ENCODE assay signal across 8 cellular contexts in the genomic region with DNA sequence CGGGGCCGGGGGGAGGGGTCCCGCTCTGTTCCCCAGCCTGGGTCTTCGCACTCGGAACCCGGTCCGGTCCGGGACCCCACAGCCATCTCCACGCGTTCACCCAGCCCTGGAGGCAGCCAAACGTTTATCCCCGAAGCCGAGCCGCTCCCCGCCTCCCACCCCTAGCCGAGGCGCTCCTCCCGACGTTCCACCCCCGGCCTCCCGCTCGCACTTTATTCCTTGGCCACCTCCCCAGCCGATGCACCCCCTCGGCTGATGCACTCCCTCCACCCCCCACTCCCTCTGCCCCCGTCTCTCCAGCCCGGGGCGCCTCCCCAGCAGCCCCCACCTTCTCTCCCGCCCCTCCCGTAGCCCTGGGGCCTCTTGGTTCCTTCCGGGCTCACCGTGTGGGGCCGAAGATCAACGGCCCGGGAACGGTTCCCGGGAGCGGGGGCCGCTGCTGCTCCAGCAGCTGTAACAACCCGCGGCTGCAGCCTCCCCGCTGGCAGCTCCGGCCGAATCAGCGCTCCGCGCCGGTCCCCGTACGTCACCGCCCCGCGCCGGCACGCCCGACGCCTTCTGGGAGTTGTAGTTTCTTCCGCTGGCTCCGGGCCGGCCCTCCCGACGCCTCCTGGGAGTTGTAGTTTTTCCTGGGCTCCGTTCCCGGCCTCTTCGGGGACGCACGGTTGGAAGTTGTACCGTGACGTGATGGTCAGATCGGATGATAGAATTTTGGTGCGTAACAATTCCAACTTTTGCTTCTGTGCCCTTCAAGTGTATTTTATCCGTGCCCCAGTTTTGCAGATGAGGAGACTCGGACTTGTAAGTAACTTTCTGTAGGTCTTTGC. TPM values are rescaled to one million over a fixed set of nuclear protein-coding genes. Genes with fewer than 3 reads are reported as not detected.
DNase-seq lines count a peak whose midpoint lies in the region; TF ChIP-seq lines count a peak whose summit lies in the region.

TSS of gene LRRC3C (plus strand) at position 632 of the 827 bp plus-strand sequence. CDS start 13,792 bp downstream, outside the sequence.
TSS of gene ORMDL3 (minus strand) at position 501 of the 827 bp plus-strand sequence. CDS start 3,398 bp downstream, outside the sequence.

- peak within 1 kb of the TSS; percentile 94 for H3K4me3 Mint-ChIP-seq in activated naive CD4-positive, alpha-beta T cell treated with anti-CD3 and anti-CD28 coated beads, Interleukin-2, amount 50 U/mL, for 24 hours

- H3K27ac ChIP-seq in SK-N-MC, result no peak within 1 kb of the TSS; the same call in 1 of the 2 replicates
- peak within 1 kb of the TSS; percentile 90 for H3K27ac ChIP-seq in suprapubic skin

- H3K27me3 Mint-ChIP-seq in activated naive CD4-positive, alpha-beta T cell treated with anti-CD3 and anti-CD28 coated beads, Interleukin-2, amount 50 U/mL, for 24 hours, result no peaks in the 10 kb centered on the region

- H3K4me3 ChIP-seq in HFF-Myc (replicated peaks; ENCODE audit: low read depth, low read length) (peak within 1 kb of the TSS; percentile 81), SK-N-MC (peak within 1 kb of the TSS; percentile 92), suprapubic skin (peak within 1 kb of the TSS; percentile 95)

- peak within 1 kb of the TSS; percentile 90 for H3K27ac Mint-ChIP-seq in activated naive CD4-positive, alpha-beta T cell treated with anti-CD3 and anti-CD28 coated beads, Interleukin-2, amount 50 U/mL, for 24 hours

- H3K9me3 ChIP-seq in SK-N-MC (ENCODE audit: low read depth, low read length) (no peaks in the 10 kb centered on the region), suprapubic skin (no peaks in the 10 kb centered on the region)

- peaks cover 50% of the 10 kb centered on the region for H3K4me1 Mint-ChIP-seq in activated naive CD4-positive, alpha-beta T cell treated with anti-CD3 and anti-CD28 coated beads, Interleukin-2, amount 50 U/mL, for 24 hours

- H3K9me3 Mint-ChIP-seq in activated naive CD4-positive, alpha-beta T cell treated with anti-CD3 and anti-CD28 coated beads, Interleukin-2, amount 50 U/mL, for 24 hours, result no peaks in the 10 kb centered on the region

- TF ChIP-seq POLR2A in suprapubic skin (IDR thresholded peaks at IDR 0.05), result peak in 1 of 2 donors; percentile 18

- H3K36me3 ChIP-seq in SK-N-MC (ENCODE audit: insufficient read depth, low read length) (peaks cover 6% of the 10 kb centered on the region; the same call in 1 of the 2 replicates), suprapubic skin (peaks cover 18% of the 10 kb centered on the region)

- peaks cover 6% of the 10 kb centered on the region for H3K36me3 Mint-ChIP-seq in activated naive CD4-positive, alpha-beta T cell treated with anti-CD3 and anti-CD28 coated beads, Interleukin-2, amount 50 U/mL, for 24 hours

- WGBS in suprapubic skin, result 0% methylated on average over 23 of the region's 72 CpGs

- TF ChIP-seq EP300 in suprapubic skin (IDR thresholded peaks at IDR 0.05), result no peak

- no peak for TF ChIP-seq CTCF in HFF-Myc (IDR thresholded peaks at IDR 0.05; ENCODE audit: low read depth, low read length, missing control alignments)
- TF ChIP-seq CTCF in suprapubic skin (IDR thresholded peaks at IDR 0.05), result no peak

- H3K4me1 ChIP-seq in suprapubic skin, result peaks cover 54% of the 10 kb centered on the region

- H3K27me3 ChIP-seq in suprapubic skin, result no peaks in the 10 kb centered on the region

- H3K9ac ChIP-seq in SK-N-MC (ENCODE audit: insufficient read length), result peak within 1 kb of the TSS; percentile 90

- DNase-seq in GF-D8 (lab: John Stamatoyannopoulos, UW), result peak; percentile 80
- peak; percentile 75 for DNase-seq in HFF-Myc (ENCODE audit: extremely low read depth, low read depth)
- DNase-seq in NCI-H1048 (lab: John Stamatoyannopoulos, UW), result peak; percentile 83
- peak; percentile 64 for DNase-seq in SK-N-MC (ENCODE audit: low read depth, low spot score)
- DNase-seq in globus pallidus (ENCODE audit: low spot score), result peak; percentile 91
- DNase-seq in nucleus accumbens (lab: John Stamatoyannopoulos, UW), result peak; percentile 40 to 96 (median 91)
- peak; percentile 95 to 96 for DNase-seq in suprapubic skin (ENCODE audit: low spot score in 2 of 2)

RNA-seq across cellular contexts. Expression of gene LRRC3C, which starts in this region (rescaled TPM):
- total RNA-seq in suprapubic skin, result 1 to 10 TPM in 2 of 4 donors, not detected in 2; 1.1 to 2.3 TPM

RNA-seq across cellular contexts. Expression of gene ORMDL3, which starts in this region (rescaled TPM):
- total RNA-seq in suprapubic skin, result 10 to 100 TPM; 57.7 to 91.3 (median 77.9) TPM
